25 cellular contexts compared by ENCODE assay signal in genomic region chr7:14995774-14996173, GRCh38.
"Had no signal": no experiment of that assay in that cellular context is flagged by ENCODE, and none has a peak within 500 bp of the region (broad histone marks: within the 10 kb centered on the region; RNA-seq: fewer than 3 reads in every experiment).

No MANE protein-coding gene starts in this region.

- H3K9me3 ChIP-seq: body of pancreas, spleen, testis, uterus had no signal

- H3K4me1 Mint-ChIP-seq: activated CD4-positive, alpha-beta memory T cell treated with anti-CD3 and anti-CD28 coated beads, Interleukin-2, amount 10 ng/mL, durations not matched to agents 7 days and 5 days; activated CD4-positive, alpha-beta T cell treated with anti-CD3 and anti-CD28 coated beads, Interleukin-2, amount 10 ng/mL, durations not matched to agents 24 days and 14 days; activated naive CD8-positive, alpha-beta T cell treated with anti-CD3 and anti-CD28 coated beads, Interleukin-2, amount 10 ng/mL, durations not matched to agents 7 days and 5 days; naive thymus-derived CD8-positive, alpha-beta T cell had no signal

- H3K4me3 Mint-ChIP-seq: activated CD4-positive, alpha-beta memory T cell treated with anti-CD3 and anti-CD28 coated beads, Interleukin-2, amount 10 ng/mL, durations not matched to agents 7 days and 5 days; activated CD4-positive, alpha-beta T cell treated with anti-CD3 and anti-CD28 coated beads, Interleukin-2, amount 10 ng/mL, durations not matched to agents 24 days and 14 days; activated naive CD4-positive, alpha-beta T cell treated with anti-CD3 and anti-CD28 coated beads for 36 hours; activated naive CD8-positive, alpha-beta T cell treated with anti-CD3 and anti-CD28 coated beads, Interleukin-2, amount 10 ng/mL, durations not matched to agents 7 days and 5 days; activated T-cell treated with anti-CD3 and anti-CD28 coated beads, Interleukin-2, amount 50 U/mL, for 72 hours; mesothelial cell of epicardium; naive thymus-derived CD8-positive, alpha-beta T cell had no signal

- ATAC-seq: activated CD4-positive, CD25-positive, alpha-beta regulatory T cell treated with anti-CD3 and anti-CD28 coated beads, Interleukin-2, amount 50 U/mL, for 24 hours; activated T-cell treated with anti-CD3 and anti-CD28 coated beads, Interleukin-2, amount 50 U/mL, for 72 hours; body of pancreas; foreskin keratinocyte; left ventricle myocardium superior; naive thymus-derived CD8-positive, alpha-beta T cell had no signal

- H3K36me3 Mint-ChIP-seq: activated naive CD8-positive, alpha-beta T cell treated with anti-CD3 and anti-CD28 coated beads, Interleukin-2, amount 10 ng/mL, durations not matched to agents 7 days and 5 days; mesothelial cell of epicardium; naive thymus-derived CD8-positive, alpha-beta T cell had no signal

- H3K9me3 Mint-ChIP-seq: activated naive CD8-positive, alpha-beta T cell treated with anti-CD3 and anti-CD28 coated beads, Interleukin-2, amount 10 ng/mL, durations not matched to agents 7 days and 5 days had no signal

- H3K27me3 ChIP-seq: body of pancreas, foreskin keratinocyte, spleen, testis, uterus had no signal

- H3K36me3 ChIP-seq: spleen, uterus had no signal

- H3K27ac Mint-ChIP-seq: activated CD4-positive, alpha-beta memory T cell treated with anti-CD3 and anti-CD28 coated beads, Interleukin-2, amount 10 ng/mL, durations not matched to agents 7 days and 5 days; activated CD4-positive, alpha-beta T cell treated with anti-CD3 and anti-CD28 coated beads, Interleukin-2, amount 10 ng/mL, durations not matched to agents 24 days and 14 days; activated naive CD4-positive, alpha-beta T cell treated with anti-CD3 and anti-CD28 coated beads for 36 hours; activated naive CD8-positive, alpha-beta T cell treated with anti-CD3 and anti-CD28 coated beads, Interleukin-2, amount 10 ng/mL, durations not matched to agents 7 days and 5 days; activated T-cell treated with anti-CD3 and anti-CD28 coated beads, Interleukin-2, amount 50 U/mL, for 72 hours; mesothelial cell of epicardium; naive thymus-derived CD8-positive, alpha-beta T cell; progenitor cell of endocrine pancreas had no signal

- H3K27me3 Mint-ChIP-seq: activated CD4-positive, alpha-beta memory T cell treated with anti-CD3 and anti-CD28 coated beads, Interleukin-2, amount 10 ng/mL, durations not matched to agents 7 days and 5 days; activated CD4-positive, alpha-beta T cell treated with anti-CD3 and anti-CD28 coated beads, Interleukin-2, amount 10 ng/mL, durations not matched to agents 24 days and 14 days; activated naive CD8-positive, alpha-beta T cell treated with anti-CD3 and anti-CD28 coated beads, Interleukin-2, amount 10 ng/mL, durations not matched to agents 7 days and 5 days; naive thymus-derived CD8-positive, alpha-beta T cell; progenitor cell of endocrine pancreas had no signal

- H3K27ac ChIP-seq: body of pancreas, epithelial cell of prostate, foreskin keratinocyte, spleen, testis, uterus, VCaP had no signal

- H3K4me1 ChIP-seq: body of pancreas, foreskin keratinocyte, spleen, testis, uterus had no signal

- H3K4me3 ChIP-seq: body of pancreas, spleen, testis, uterus had no signal

- DNase-seq: activated CD4-positive, alpha-beta memory T cell treated with anti-CD3 and anti-CD28 coated beads, Interleukin-2, amount 10 ng/mL, durations not matched to agents 7 days and 5 days; activated CD4-positive, alpha-beta T cell treated with anti-CD3 and anti-CD28 coated beads, Interleukin-2, amount 10 ng/mL, durations not matched to agents 24 days and 14 days; activated effector memory CD4-positive, alpha-beta T cell treated with Interleukin-2 at 50 U/mL for 16 hours; activated naive CD4-positive, alpha-beta T cell treated with anti-CD3 and anti-CD28 coated beads for 36 hours; activated naive CD8-positive, alpha-beta T cell treated with anti-CD3 and anti-CD28 coated beads, Interleukin-2, amount 10 ng/mL, durations not matched to agents 7 days and 5 days; activated T-cell treated with anti-CD3 and anti-CD28 coated beads, Interleukin-2, amount 50 U/mL, for 72 hours; amniotic stem cell; body of pancreas; foreskin keratinocyte; kidney glomerular epithelial cell; left ventricle myocardium superior; mammary epithelial cell; naive thymus-derived CD8-positive, alpha-beta T cell; retina; spleen; stimulated activated CD4-positive, alpha-beta T cell treated with anti-CD3 and anti-CD28 coated beads, Interleukin-4, amount 100 ng/mL, for 1 hour; stimulated activated naive CD4-positive, alpha-beta T cell; testis; trophoblast cell; uterus had no signal
